16 cellular contexts compared by ENCODE assay signal in genomic region chr11:124832571-124832970, GRCh38.
"Had no signal": no experiment of that assay in that cellular context is flagged by ENCODE, and none has a peak within 500 bp of the region (broad histone marks: within the 10 kb centered on the region; RNA-seq: fewer than 3 reads in every experiment).

No MANE protein-coding gene starts in this region.

- H3K79me2 ChIP-seq: hepatocyte had no signal

- FAIRE-seq: kidney, urothelium cell line had no signal

- H3K9me3 Mint-ChIP-seq: activated naive CD4-positive, alpha-beta T cell treated with anti-CD3 and anti-CD28 coated beads for 36 hours; activated naive CD8-positive, alpha-beta T cell treated with anti-CD3 and anti-CD28 coated beads, Interleukin-2, amount 50 U/mL, for 24 hours; endodermal cell; nephron had no signal

- H3K27ac Mint-ChIP-seq: activated naive CD4-positive, alpha-beta T cell treated with anti-CD3 and anti-CD28 coated beads for 36 hours; activated naive CD8-positive, alpha-beta T cell treated with anti-CD3 and anti-CD28 coated beads, Interleukin-2, amount 50 U/mL, for 24 hours; endodermal cell; nephron; progenitor cell of endocrine pancreas had no signal

- H3K27me3 ChIP-seq: hepatocyte, thyroid gland had no signal

- H3K27ac ChIP-seq: hepatocyte, skin epidermis, thyroid gland had no signal

- H3K4me3 Mint-ChIP-seq: activated naive CD4-positive, alpha-beta T cell treated with anti-CD3 and anti-CD28 coated beads for 36 hours; activated naive CD8-positive, alpha-beta T cell treated with anti-CD3 and anti-CD28 coated beads, Interleukin-2, amount 50 U/mL, for 24 hours; endodermal cell; nephron had no signal

- H2AFZ ChIP-seq: hepatocyte had no signal

- H3K4me2 ChIP-seq: hepatocyte had no signal

- H3K4me3 ChIP-seq: hepatocyte, skin epidermis, thyroid gland had no signal

- DNase-seq: activated naive CD4-positive, alpha-beta T cell treated with anti-CD3 and anti-CD28 coated beads for 36 hours; activated naive CD8-positive, alpha-beta T cell treated with anti-CD3 and anti-CD28 coated beads, Interleukin-2, amount 50 U/mL, for 24 hours; activated T-cell treated with anti-CD3 and anti-CD28 coated beads for 4 hours; aorta; endodermal cell; kidney; occipital lobe; right cardiac atrium; T-helper 1 cell; T1000; thyroid gland had no signal

- H3K9me3 ChIP-seq: thyroid gland had no signal

- H3K36me3 ChIP-seq: thyroid gland had no signal
